Comparison of ENCODE assay signal across 8 cellular contexts in genomic region chr1:204150702-204151561, GRCh38. TPM values are rescaled to one million over a fixed set of nuclear protein-coding genes. Genes with fewer than 3 reads are reported as not detected.
DNase-seq lines count a peak whose midpoint lies in the region; ATAC-seq, FAIRE-seq and TF ChIP-seq lines count a peak whose summit lies in the region.

No MANE protein-coding gene starts in this region.

- H3K4me3 ChIP-seq in CD8-positive, alpha-beta memory T cell (ENCODE audit: low read length), result peak overlapping the region; percentile 55
- peak overlapping the region; percentile 68 for H3K4me3 ChIP-seq in fibroblast of the aortic adventitia (ENCODE audit: low read depth, low read length)
- peak overlapping the region; percentile 57 to 84 (median 76) for H3K4me3 ChIP-seq in pancreas

- H3K27me3 Mint-ChIP-seq in CD8-positive, alpha-beta memory T cell, result peaks cover 2 to 14% of the 10 kb centered on the region in 2 donors

- TF ChIP-seq CTCF in fibroblast of the aortic adventitia (IDR thresholded peaks at IDR 0.05; ENCODE audit: insufficient read depth, low read length) (no peak), pancreas (IDR thresholded peaks at IDR 0.05) (no peak)

- ATAC-seq in SK-N-SH treated with all-trans-retinoic acid at 6 μM for 48 hours, result peak; percentile 19
- ATAC-seq in pancreas, result peak; percentile 29 to 46 (median 37)

- H3K36me3 ChIP-seq in CD8-positive, alpha-beta memory T cell (ENCODE audit: insufficient read depth, low read length), result no peaks in the 10 kb centered on the region
- H3K36me3 ChIP-seq in pancreas, result no peaks in the 10 kb centered on the region

- FAIRE-seq in pancreas (lab: Jason Lieb, UNC) (no peak), RCC 7860 (lab: Jason Lieb, UNC) (no peak)

- H3K4me3 Mint-ChIP-seq in CD8-positive, alpha-beta memory T cell, result peak overlapping the region; percentile 63 to 90 (median 78)

- peak overlapping the region in 6 of 8 donors; percentile 6 to 93 (median 55) for H3K27ac Mint-ChIP-seq in CD8-positive, alpha-beta memory T cell

- H3K4me1 Mint-ChIP-seq in CD8-positive, alpha-beta memory T cell, result peaks cover 5 to 14% (median 8%) of the 10 kb centered on the region in 3 donors

- CTCF ChIA-PET in CD8-positive, alpha-beta memory T cell (lab: Charles Lee), result interaction anchor here (1.0 to 2.1 kb wide), 5 partner anchors 10 to 291 kb away, joined by 3 to 7 read pairs (median 4); no protein-coding TSS in a partner anchor

- 30 to 35% methylated on average over 29 to 33 of the region's 33 CpGs for WGBS in pancreas, 2 donors

- H3K36me3 Mint-ChIP-seq in CD8-positive, alpha-beta memory T cell, result no peaks in the 10 kb centered on the region

- POLR2A ChIA-PET in CD8-positive, alpha-beta memory T cell (lab: Charles Lee), result interaction anchor here (0.7 kb wide), 1 partner anchor 1481 kb away, joined by 3 read pairs; no protein-coding TSS in a partner anchor

- peaks cover 4% of the 10 kb centered on the region for H3K27me3 ChIP-seq in CD8-positive, alpha-beta memory T cell (ENCODE audit: insufficient read depth, low read length, poor library complexity, severe bottlenecking)
- no peaks in the 10 kb centered on the region for H3K27me3 ChIP-seq in pancreas

- peak in 1 of 5 donors; percentile 50 for DNase-seq in CD8-positive, alpha-beta memory T cell
- no peak for DNase-seq in fibroblast of the aortic adventitia (ENCODE audit: low read depth)
- peak in 5 of 6 donors; percentile 30 to 79 (median 37) for DNase-seq in pancreas
- DNase-seq in NCI-H524 treated with DMSO at 0.1 percent for 48 hours (lab: John Stamatoyannopoulos, UW), result no peak
- DNase-seq in A172 (ENCODE audit: low spot score), result no peak
- DNase-seq in RCC 7860 (ENCODE audit: low spot score), result no peak
- DNase-seq in HCEC 1CT, result no peak

- peaks cover 9% of the 10 kb centered on the region for H3K4me1 ChIP-seq in CD8-positive, alpha-beta memory T cell (ENCODE audit: insufficient read depth, low read length)
- H3K4me1 ChIP-seq in pancreas, result no peaks in the 10 kb centered on the region

- H3K9me3 ChIP-seq in CD8-positive, alpha-beta memory T cell (ENCODE audit: low read length), result no peaks in the 10 kb centered on the region
- H3K9me3 ChIP-seq in pancreas, result no peaks in the 10 kb centered on the region

- H3K27ac ChIP-seq in CD8-positive, alpha-beta memory T cell (ENCODE audit: low read depth, low read length), result peak overlapping the region; percentile 24
- H3K27ac ChIP-seq in pancreas, result peak overlapping the region in 3 of 4 donors; percentile 31 to 69 (median 48)

- no peaks in the 10 kb centered on the region for H3K9me3 Mint-ChIP-seq in CD8-positive, alpha-beta memory T cell

- intact Hi-C loops in pancreas (cut with DNase I), result no loop called here

TF ChIP-seq in SK-N-SH treated with all-trans-retinoic acid at 6 μM for 48 hours, 23 proteins besides CTCF, POLR2A, EP300 and RAD21:
- TF ChIP-seq ZNF8 (CRISPR knock-in tag; IDR thresholded peaks at IDR 0.05) (no peak), GLIS3 (CRISPR knock-in tag; IDR thresholded peaks at IDR 0.05) (no peak), ARNTL (CRISPR knock-in tag; IDR thresholded peaks at IDR 0.05; ENCODE audit: borderline replicate concordance, low read depth) (no peak), ZFP3 (CRISPR knock-in tag; IDR thresholded peaks at IDR 0.05) (no peak), TOX (CRISPR knock-in tag; IDR thresholded peaks at IDR 0.05; ENCODE audit: borderline replicate concordance) (no peak), SNAI2 (CRISPR knock-in tag; IDR thresholded peaks at IDR 0.05) (no peak), PPARA (CRISPR knock-in tag; IDR thresholded peaks at IDR 0.05; ENCODE audit: borderline replicate concordance) (no peak)

RNA-seq across cellular contexts. Expression of gene ETNK2, which starts 0.9 kb away (rescaled TPM):
- total RNA-seq in CD8-positive, alpha-beta memory T cell, result 1 to 10 TPM in 1 of 2 experiments, under 1 TPM in 1; 0.91 to 1.1 TPM
- 6.1 TPM for polyA plus RNA-seq in CD8-positive, alpha-beta memory T cell
- total RNA-seq in fibroblast of the aortic adventitia (ENCODE audit: low replicate concordance), result 2.6 and 6.4 TPM in 2 replicates
- total RNA-seq in pancreas, result 1 to 10 TPM; 3.8 to 9.5 (median 6.9) TPM
- polyA plus RNA-seq in pancreas, result 10 to 100 TPM in 1 of 2 donors, 1 to 10 TPM in 1; 5.4 to 15.5 TPM
- 20.9 and 23.0 TPM in 2 replicates for total RNA-seq in A172 (2014; rRNA removed; shearing (Covaris generic))

RNA-seq across cellular contexts. Expression of gene REN, which starts 15.2 kb away (rescaled TPM):
- total RNA-seq in CD8-positive, alpha-beta memory T cell, result not detected
- not detected for polyA plus RNA-seq in CD8-positive, alpha-beta memory T cell
- total RNA-seq in fibroblast of the aortic adventitia (ENCODE audit: low replicate concordance), result not detected in 2 replicates
- total RNA-seq in pancreas, result not detected
- polyA plus RNA-seq in pancreas, result under 1 TPM in 1 of 2 donors, not detected in 1; 0.28 TPM
- total RNA-seq in A172 (2014; rRNA removed; shearing (Covaris generic)), result 0.62 TPM in 1 of 2 replicates, not detected in the other

RNA-seq across cellular contexts. Expression of gene KISS1, which starts 45.4 kb away (rescaled TPM):
- total RNA-seq in CD8-positive, alpha-beta memory T cell, result not detected
- not detected for polyA plus RNA-seq in CD8-positive, alpha-beta memory T cell
- total RNA-seq in fibroblast of the aortic adventitia (ENCODE audit: low replicate concordance) (not detected in 2 replicates), pancreas (1 to 10 TPM in 1 of 6 donors, under 1 TPM in 1, not detected in 4; 0.69 to 2.8 TPM)
- 1 to 10 TPM; 5.1 to 5.2 TPM for polyA plus RNA-seq in pancreas
- total RNA-seq in A172 (2014; rRNA removed; shearing (Covaris generic)), result 1.4 and 6.2 TPM in 2 replicates

Comparison
In these comparisons a context has a peak if more than half of its experiments do, and no peak if none do; other contexts are left out.
1. DNase-seq: peak in pancreas (5 of 6); none in fibroblast of the aortic adventitia (single experiment), NCI-H524 treated with DMSO at 0.1 percent for 48 hours (single experiment), A172 (single experiment), RCC 7860 (single experiment) and HCEC 1CT (single experiment).
2. Peak in every context shown above with its lines, with median percentiles within 50 percentile points of each other: H3K4me3 ChIP-seq.